In the genomic region with DNA sequence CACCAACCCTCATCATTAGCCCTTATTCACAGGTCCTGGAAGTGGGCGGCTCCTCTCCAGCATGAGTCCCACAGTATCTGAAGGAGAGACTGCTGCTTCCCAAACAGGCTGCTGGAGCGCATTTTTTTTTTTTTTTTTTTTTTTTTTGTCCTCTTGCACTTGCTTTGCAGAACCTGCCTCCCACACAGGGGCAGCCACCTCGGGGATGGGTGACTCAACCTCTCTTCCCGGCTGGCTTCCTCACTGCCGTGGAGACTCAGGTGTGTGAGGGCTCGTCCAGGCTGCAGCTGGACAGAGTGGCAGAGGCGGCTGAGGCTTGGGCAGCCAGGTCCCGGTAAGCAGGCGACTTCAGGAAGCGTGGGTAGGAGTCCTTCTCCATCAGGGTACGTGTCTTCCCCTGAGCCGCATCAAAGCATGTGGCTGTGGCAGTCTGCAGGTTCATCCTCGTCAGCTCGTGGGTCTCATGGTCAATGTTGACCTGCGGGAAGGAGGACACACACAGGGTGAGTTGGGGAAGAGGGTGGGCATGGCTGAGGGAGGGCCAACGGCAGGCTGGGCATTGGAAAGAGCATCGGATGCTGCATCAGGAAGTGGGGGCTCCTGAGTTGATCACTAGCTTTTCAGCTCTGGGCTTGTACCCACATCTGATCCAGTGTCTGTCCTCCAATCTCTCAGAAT, we compare ENCODE assay signal across 2 cellular contexts.
TF ChIP-seq lines count a peak whose summit lies in the region.

No MANE protein-coding gene starts in this region.

TF ChIP-seq in HEK293, 187 proteins besides CTCF, POLR2A, EP300 and RAD21:
- 0 out of 2 replicates have a peak, but pooled peaks have one; percentile 27 for TF ChIP-seq ZFHX2 (tag by site-specific recombination; conservative IDR thresholded peaks at IDR 0.05)
- TF ChIP-seq, protein P1, sequence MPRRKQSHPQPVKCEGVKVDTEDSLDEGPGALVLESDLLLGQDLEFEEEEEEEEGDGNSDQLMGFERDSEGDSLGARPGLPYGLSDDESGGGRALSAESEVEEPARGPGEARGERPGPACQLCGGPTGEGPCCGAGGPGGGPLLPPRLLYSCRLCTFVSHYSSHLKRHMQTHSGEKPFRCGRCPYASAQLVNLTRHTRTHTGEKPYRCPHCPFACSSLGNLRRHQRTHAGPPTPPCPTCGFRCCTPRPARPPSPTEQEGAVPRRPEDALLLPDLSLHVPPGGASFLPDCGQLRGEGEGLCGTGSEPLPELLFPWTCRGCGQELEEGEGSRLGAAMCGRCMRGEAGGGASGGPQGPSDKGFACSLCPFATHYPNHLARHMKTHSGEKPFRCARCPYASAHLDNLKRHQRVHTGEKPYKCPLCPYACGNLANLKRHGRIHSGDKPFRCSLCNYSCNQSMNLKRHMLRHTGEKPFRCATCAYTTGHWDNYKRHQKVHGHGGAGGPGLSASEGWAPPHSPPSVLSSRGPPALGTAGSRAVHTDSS (tag by site-specific recombination; IDR thresholded peaks at IDR 0.05): no peak

TF ChIP-seq in GM12878, 131 proteins besides CTCF, POLR2A, EP300 and RAD21:
- TF ChIP-seq POLR2AphosphoS5 (IDR thresholded peaks at IDR 0.05; ENCODE audit: low read length): peak; percentile 37; the same call in 1 of the 2 replicates
- no peak for TF ChIP-seq NFXL1 (IDR thresholded peaks at IDR 0.05; ENCODE audit: borderline replicate concordance)
